Comparison of ENCODE assay signal across 10 cellular contexts in the genomic region with DNA sequence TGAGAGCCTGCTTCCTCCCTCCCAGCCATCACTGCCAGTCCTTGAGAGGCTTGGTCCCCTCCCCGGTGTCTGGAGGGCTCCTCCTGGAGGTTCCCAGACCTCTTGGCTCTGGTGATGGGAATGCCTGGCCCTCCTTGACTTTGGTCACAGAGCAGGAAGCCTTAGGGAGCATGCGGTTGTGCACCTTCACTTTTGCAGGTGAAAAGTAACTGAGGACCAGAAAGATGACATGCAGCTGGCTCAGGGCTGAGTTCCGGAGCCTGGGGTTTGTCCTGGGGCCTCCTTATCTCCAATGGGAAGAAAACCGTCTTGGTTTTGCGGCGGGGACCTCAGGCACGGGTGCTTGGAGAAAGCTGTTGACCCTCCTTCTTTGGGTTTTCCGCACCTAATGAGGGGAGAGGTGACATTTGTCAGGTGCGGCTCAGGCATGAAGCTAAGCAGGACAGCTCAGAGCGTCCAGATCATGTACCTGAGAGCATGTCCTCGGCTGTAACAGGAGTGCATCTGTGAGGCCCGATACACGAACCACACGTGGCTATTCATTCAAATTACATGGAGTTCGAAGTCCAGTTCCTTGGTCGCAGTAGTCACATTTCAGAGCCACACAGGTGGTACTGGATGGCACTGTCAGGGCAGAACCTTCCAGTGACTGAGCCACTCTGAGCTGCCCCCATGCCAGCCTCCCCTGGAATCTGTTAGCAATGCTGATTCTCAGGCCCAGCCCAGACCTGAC. TPM values are rescaled to one million over a fixed set of nuclear protein-coding genes. Genes with fewer than 3 reads are reported as not detected.
DNase-seq lines count a peak whose midpoint lies in the region; ATAC-seq and TF ChIP-seq lines count a peak whose summit lies in the region.
"Had no signal": no experiment of that assay in that cellular context is flagged by ENCODE, and none has a peak within 500 bp of the region (broad histone marks: within the 10 kb centered on the region; RNA-seq: fewer than 3 reads in every experiment).

No MANE protein-coding gene starts in this region.

- DNase-seq in heart left ventricle = no peak
- DNase-seq in left ventricle myocardium superior = no peak
- DNase-seq in activated naive CD8-positive, alpha-beta T cell treated with anti-CD3 and anti-CD28 coated beads for 36 hours = no peak
- peak; percentile 11 for DNase-seq in mucosa of gallbladder (ENCODE audit: low spot score)
- no peak for DNase-seq in uterus
- DNase-seq in SHP77 (lab: John Stamatoyannopoulos, UW) = no peak
- no peak for DNase-seq in D341Med (ENCODE audit: low spot score)
- DNase-seq: SJCRH30 had no signal

- H3K4me3 Mint-ChIP-seq in activated naive CD8-positive, alpha-beta T cell treated with anti-CD3 and anti-CD28 coated beads for 36 hours = peak overlapping the region; percentile 83
- H3K4me3 Mint-ChIP-seq: brain had no signal

- ATAC-seq in heart left ventricle = no peak
- ATAC-seq in left ventricle myocardium superior = no peak
- no peak for ATAC-seq in HG02981 (IDR thresholded peaks at IDR 0.05; ENCODE audit: unreplicated experiment)

- H3K9me3 Mint-ChIP-seq in activated naive CD8-positive, alpha-beta T cell treated with anti-CD3 and anti-CD28 coated beads for 36 hours = no peaks in the 10 kb centered on the region

- H3K4me3 ChIP-seq in heart left ventricle (peak overlapping the region in 10 of 12 donors; percentile 32 to 70 (median 58)), uterus (peak overlapping the region in 1 of 2 donors; percentile 30)
- H3K4me3 ChIP-seq: SJCRH30 had no signal

- no peaks in the 10 kb centered on the region for H3K27me3 Mint-ChIP-seq in activated naive CD8-positive, alpha-beta T cell treated with anti-CD3 and anti-CD28 coated beads for 36 hours

- H3K4me1 Mint-ChIP-seq in activated naive CD8-positive, alpha-beta T cell treated with anti-CD3 and anti-CD28 coated beads for 36 hours = peaks cover 39% of the 10 kb centered on the region
- H3K4me1 Mint-ChIP-seq: brain had no signal

- H3K27ac ChIP-seq in heart left ventricle (peak overlapping the region; percentile 80 to 98 (median 94)), uterus (peak overlapping the region; percentile 74 to 77)
- H3K27ac ChIP-seq: SJCRH30 had no signal

- WGBS in heart left ventricle, 4 donors = 76 to 88% (median 86%) methylated on average over 14 to 16 of the region's 16 CpGs

- peaks cover 0 to 36% (median 16%) of the 10 kb centered on the region in 12 donors for H3K4me1 ChIP-seq in heart left ventricle
- H3K4me1 ChIP-seq in uterus = no peaks in the 10 kb centered on the region
- H3K4me1 ChIP-seq: SJCRH30 had no signal

- intact Hi-C loops in heart left ventricle (cut with DNase I) = loop anchor here in 4 of 10 donors (5.0 to 10.0 kb wide), 4 partner anchors 56 to 196 kb away; partner anchors contain the start of genes BACE2 (in 2 of the 4) and MX1 (in 1 of the 4)
- intact Hi-C loops in left ventricle myocardium superior (cut with micrococcal nuclease) = no loop called here
- intact Hi-C loops in uterus (cut with DNase I; ENCODE audit: low total_unique reads) = no loop called here

- H3K27ac Mint-ChIP-seq in activated naive CD8-positive, alpha-beta T cell treated with anti-CD3 and anti-CD28 coated beads for 36 hours = peak overlapping the region; percentile 98

- H3K27me3 ChIP-seq in heart left ventricle = no peaks in the 10 kb centered on the region
- no peaks in the 10 kb centered on the region for H3K27me3 ChIP-seq in uterus

- no peaks in the 10 kb centered on the region for H3K9me3 ChIP-seq in heart left ventricle
- no peaks in the 10 kb centered on the region for H3K9me3 ChIP-seq in uterus
- H3K9me3 ChIP-seq: SJCRH30 had no signal

- H3K36me3 Mint-ChIP-seq in activated naive CD8-positive, alpha-beta T cell treated with anti-CD3 and anti-CD28 coated beads for 36 hours = peaks cover 16% of the 10 kb centered on the region
- H3K36me3 Mint-ChIP-seq: brain had no signal

- H3K36me3 ChIP-seq in heart left ventricle (peaks cover 0 to 19% (median 0%) of the 10 kb centered on the region in 9 donors), uterus (no peaks in the 10 kb centered on the region)
- H3K36me3 ChIP-seq: SJCRH30 had no signal

- TF ChIP-seq POLR2A in heart left ventricle (IDR thresholded peaks at IDR 0.05) = no peak
- no peak for TF ChIP-seq POLR2A in uterus (IDR thresholded peaks at IDR 0.05)

- TF ChIP-seq CTCF in heart left ventricle (IDR thresholded peaks at IDR 0.05) = no peak
- no peak for TF ChIP-seq CTCF in uterus (IDR thresholded peaks at IDR 0.05)

RNA-seq across cellular contexts. Expression of gene MX2, which starts 0.6 kb away (rescaled TPM):
- total RNA-seq in heart left ventricle = 10 to 100 TPM in 3 of 9 donors, 1 to 10 TPM in 6; 4.2 to 23.3 (median 6.0) TPM
- 1 to 10 TPM; 3.2 to 5.3 TPM for polyA plus RNA-seq in heart left ventricle
- 7.1 TPM for total RNA-seq in left ventricle myocardium superior
- 10 to 100 TPM; 30.2 to 31.3 TPM for total RNA-seq in activated naive CD8-positive, alpha-beta T cell treated with anti-CD3 and anti-CD28 coated beads for 36 hours
- 18.1 TPM for total RNA-seq in mucosa of gallbladder
- total RNA-seq in uterus = 10 to 100 TPM in 1 of 4 donors, 1 to 10 TPM in 2, under 1 TPM in 1; 0.29 to 19.0 (median 8.2) TPM
- total RNA-seq: SJCRH30 had no signal

RNA-seq across cellular contexts. Expression of gene FAM3B, which starts 44.6 kb away (rescaled TPM):
- under 1 TPM in 1 of 9 donors, not detected in 8; 0.54 TPM for total RNA-seq in heart left ventricle
- polyA plus RNA-seq in heart left ventricle = under 1 TPM in 1 of 2 donors, not detected in 1; 0.10 TPM
- not detected for total RNA-seq in left ventricle myocardium superior
- total RNA-seq in activated naive CD8-positive, alpha-beta T cell treated with anti-CD3 and anti-CD28 coated beads for 36 hours = not detected
- total RNA-seq in mucosa of gallbladder = 43.1 TPM
- total RNA-seq in uterus = 1 to 10 TPM in 1 of 4 donors, not detected in 3; 5.1 TPM
- total RNA-seq: SJCRH30 had no signal
